ENCODE assay signal across 8 cellular contexts in genomic region chr1:223142795-223143759, GRCh38. TPM values are rescaled to one million over a fixed set of nuclear protein-coding genes. Genes with fewer than 3 reads are reported as not detected.
A peak's percentile ranks its signal among the peaks of the same experiment; 100 is the strongest.
DNase-seq lines count a peak whose midpoint lies in the region; TF ChIP-seq lines count a peak whose summit lies in the region.

Gene TLR5 (minus strand): TSS chr1:223143248. CDS start chr1:223113031, 30,217 bp downstream.

- POLR2A ChIA-PET in SK-N-SH (lab: Yijun Ruan, JAX) = no interaction called here

- H3K4me3 ChIP-seq in HAP-1 (peak within 1 kb of the TSS; percentile 31), MM.1S (ENCODE audit: low read length) (peak within 1 kb of the TSS; percentile 35), SK-N-SH (ENCODE audit: low read depth in 2 of 2, low read length in 1 of 2) (peak within 1 kb of the TSS; percentile 63 to 67), cardiac muscle cell (peak within 1 kb of the TSS; percentile 31), parathyroid adenoma (ENCODE audit: low read depth, low read length) (peak within 1 kb of the TSS; percentile 62), transverse colon (peak within 1 kb of the TSS; percentile 46 to 69 (median 55))

- intact Hi-C loops in transverse colon (cut with DNase I; ENCODE audit: low total_unique reads) = loop anchor here (10.0 kb wide), 1 partner anchor 542 kb away; no protein-coding TSS in a partner anchor

- H3K4me1 ChIP-seq in HAP-1 (peaks cover 4% of the 10 kb centered on the region; the same call in 1 of the 2 replicates), MM.1S (ENCODE audit: low read length) (peaks cover 14% of the 10 kb centered on the region), SK-N-SH (ENCODE audit: control insufficient read depth in 1 of 2, insufficient read depth in 2 of 2, low read depth in 1 of 2, low read length in 1 of 2) (peaks cover 0 to 9% of the 10 kb centered on the region in 2 experiments; a peak in 2 of 4 replicates), cardiac muscle cell (ENCODE audit: low read depth) (peaks cover 26% of the 10 kb centered on the region), parathyroid adenoma (peaks cover 6% of the 10 kb centered on the region), transverse colon (peaks cover 4 to 23% (median 22%) of the 10 kb centered on the region in 4 donors)

- H3K9me3 ChIP-seq in HAP-1 = no peaks in the 10 kb centered on the region
- H3K9me3 ChIP-seq in MM.1S (replicated peaks; ENCODE audit: insufficient read depth, low read length) = no peaks in the 10 kb centered on the region
- no peaks in the 10 kb centered on the region for H3K9me3 ChIP-seq in SK-N-SH
- no peaks in the 10 kb centered on the region for H3K9me3 ChIP-seq in cardiac muscle cell (ENCODE audit: low read depth)
- no peaks in the 10 kb centered on the region for H3K9me3 ChIP-seq in parathyroid adenoma (ENCODE audit: control insufficient read depth, low read length)
- no peaks in the 10 kb centered on the region for H3K9me3 ChIP-seq in transverse colon

- H3K4me2 ChIP-seq in MM.1S (ENCODE audit: low read depth, low read length) = peak within 1 kb of the TSS; percentile 85
- peak within 1 kb of the TSS; percentile 72 for H3K4me2 ChIP-seq in SK-N-SH
- H3K4me2 ChIP-seq in parathyroid adenoma (ENCODE audit: low read length) = peak within 1 kb of the TSS; percentile 93

- H3K9ac ChIP-seq in MM.1S (ENCODE audit: low read length) = peak within 1 kb of the TSS; percentile 62
- peak within 1 kb of the TSS; percentile 41; the same call in 1 of the 2 replicates for H3K9ac ChIP-seq in SK-N-SH
- H3K9ac ChIP-seq in parathyroid adenoma = no peak within 1 kb of the TSS

- H3K79me2 ChIP-seq in MM.1S (ENCODE audit: low read length) (no peaks in the 10 kb centered on the region), SK-N-SH (ENCODE audit: insufficient read depth) (no peaks in the 10 kb centered on the region), parathyroid adenoma (no peaks in the 10 kb centered on the region)

- no peak for TF ChIP-seq EP300 in SK-N-SH (IDR thresholded peaks at IDR 0.05; ENCODE audit: borderline replicate concordance in 1 of 2, low read depth in 1 of 2, low read length in 1 of 2)
- no peak for TF ChIP-seq EP300 in transverse colon (IDR thresholded peaks at IDR 0.05; ENCODE audit: low read depth)

- H3K36me3 ChIP-seq in HAP-1 (replicated peaks) (no peaks in the 10 kb centered on the region), MM.1S (replicated peaks; ENCODE audit: insufficient read depth, low read length) (no peaks in the 10 kb centered on the region), SK-N-SH (replicated peaks in 1 of 2; ENCODE audit: control insufficient read depth in 1 of 2, insufficient read depth in 2 of 2, low read length in 1 of 2) (no peaks in the 10 kb centered on the region), cardiac muscle cell (no peaks in the 10 kb centered on the region), parathyroid adenoma (ENCODE audit: control insufficient read depth, insufficient read depth, low read length) (no peaks in the 10 kb centered on the region), transverse colon (no peaks in the 10 kb centered on the region)

- H4K20me1 ChIP-seq in MM.1S (ENCODE audit: insufficient read depth, low read length) = no peaks in the 10 kb centered on the region
- no peaks in the 10 kb centered on the region for H4K20me1 ChIP-seq in SK-N-SH (ENCODE audit: insufficient read depth)

- no peak for TF ChIP-seq RAD21 in SK-N-SH (IDR thresholded peaks at IDR 0.05; ENCODE audit: low read length)

- WGBS in SK-N-SH (ENCODE audit: low lambda C conversion rate) = 22% methylated on average over 18 of the region's 65 CpGs
- WGBS in transverse colon (ENCODE audit: low coverage in 1 of 2), 2 donors = 9 to 57% methylated on average over 1 to 43 of the region's 65 CpGs

- H3K27ac ChIP-seq in MM.1S (ENCODE audit: low read length) = peak within 1 kb of the TSS; percentile 60
- no peak within 1 kb of the TSS; a peak in 1 of 4 replicates for H3K27ac ChIP-seq in SK-N-SH (ENCODE audit: low read depth in 2 of 2, low read length in 1 of 2)
- peak within 1 kb of the TSS; percentile 91 for H3K27ac ChIP-seq in cardiac muscle cell
- peak within 1 kb of the TSS; percentile 68 for H3K27ac ChIP-seq in parathyroid adenoma
- H3K27ac ChIP-seq in transverse colon = peak within 1 kb of the TSS; percentile 62 to 71 (median 64)

- H3F3A ChIP-seq in MM.1S (ENCODE audit: insufficient read depth, low read length) (peaks cover 13% of the 10 kb centered on the region), SK-N-SH (replicated peaks; ENCODE audit: insufficient read depth) (no peaks in the 10 kb centered on the region)

- DNase-seq in G401 (ENCODE audit: low spot score) (peak; percentile 32), HAP-1 (ENCODE audit: low spot score in 2 of 2) (peak; percentile 80 to 92), MM.1S (peak; percentile 94), SK-N-SH (peak; percentile 90), cardiac muscle cell (ENCODE audit: low read depth in 1 of 2, low spot score in 1 of 2) (peak; percentile 64 to 97), transverse colon (peak; percentile 94)
- peak; percentile 89 for DNase-seq in activated naive CD4-positive, alpha-beta T cell treated with anti-CD3 and anti-CD28 coated beads, Interleukin-2, amount 50 U/mL, for 16 hours

- H3K27me3 ChIP-seq in HAP-1 (ENCODE audit: low read depth) (no peaks in the 10 kb centered on the region), MM.1S (replicated peaks; ENCODE audit: insufficient read depth, low read length) (no peaks in the 10 kb centered on the region), SK-N-SH (ENCODE audit: insufficient read depth) (no peaks in the 10 kb centered on the region), cardiac muscle cell (no peaks in the 10 kb centered on the region), parathyroid adenoma (ENCODE audit: control insufficient read depth, insufficient read depth, low read length) (no peaks in the 10 kb centered on the region), transverse colon (no peaks in the 10 kb centered on the region)

- H2AFZ ChIP-seq in MM.1S (ENCODE audit: low read length) = peak within 1 kb of the TSS; percentile 17
- peak within 1 kb of the TSS; percentile 79; the same call in 1 of the 2 replicates for H2AFZ ChIP-seq in SK-N-SH (ENCODE audit: low read depth)
- peak within 1 kb of the TSS; percentile 91 for H2AFZ ChIP-seq in parathyroid adenoma

- in situ Hi-C loops in G401 (cut with HindIII; ENCODE audit: low sequenced_read_pairs) = no loop called here
- in situ Hi-C loops in HAP-1 (cut with MboI; ENCODE audit: low sequenced_read_pairs) = no loop called here
- in situ Hi-C loops in transverse colon (cut with MboI; ENCODE audit: low pct_ligation_motif_present in 1 of 4, low pct_unique_long_range_greater_than_20kb in 1 of 4, low sequenced_read_pairs in 3 of 4) = no loop called here

- CTCF ChIA-PET in SK-N-SH (lab: Yijun Ruan, JAX) = interaction anchor here (0.6 to 4.8 kb wide), 12 partner anchors 9 to 542 kb away, joined by 3 to 39 read pairs (median 4); no protein-coding TSS in a partner anchor

- TF ChIP-seq CTCF in MM.1S (IDR thresholded peaks at IDR 0.05; ENCODE audit: low read length) (peak; percentile 88), SK-N-SH (IDR thresholded peaks at IDR 0.05) (peak; percentile 73), cardiac muscle cell (IDR thresholded peaks at IDR 0.05; ENCODE audit: low read depth, low read length) (peak; percentile 87), parathyroid adenoma (IDR thresholded peaks at IDR 0.05) (peak; percentile 73), transverse colon (IDR thresholded peaks at IDR 0.05) (peak; percentile 65 to 75 (median 72))

- H3K9me2 ChIP-seq in MM.1S (replicated peaks; ENCODE audit: insufficient read depth, low read length) (no peaks in the 10 kb centered on the region), SK-N-SH (no peaks in the 10 kb centered on the region)

- TF ChIP-seq POLR2A in transverse colon (IDR thresholded peaks at IDR 0.05) = no peak

TF ChIP-seq in SK-N-SH, 30 proteins besides CTCF, POLR2A, EP300 and RAD21:
- peak; percentile 39; the same call in 1 of the 2 replicates for TF ChIP-seq SIN3A (IDR thresholded peaks at IDR 0.05; ENCODE audit: borderline replicate concordance, low read depth, low read length)
- TF ChIP-seq MXI1 (IDR thresholded peaks at IDR 0.05; ENCODE audit: low read depth, low read length) = peak; percentile 54
- TF ChIP-seq SMC3 (IDR thresholded peaks at IDR 0.05; ENCODE audit: low read depth, low read length) = peak; percentile 19; the same call in 1 of the 2 replicates
- no peak for TF ChIP-seq CHD2 (IDR thresholded peaks at IDR 0.05; ENCODE audit: low read length, partially characterized antibody)
- no peak for TF ChIP-seq FOXJ3 (CRISPR knock-in tag; IDR thresholded peaks at IDR 0.05)
- no peak for TF ChIP-seq IRF3 (IDR thresholded peaks at IDR 0.05; ENCODE audit: low read depth, low read length)

RNA-seq across cellular contexts. Expression of gene TLR5, which starts in this region (rescaled TPM):
- total RNA-seq in G401 (2014; rRNA removed; shearing (Covaris generic)) = 1.2 TPM in 1 of 2 replicates, not detected in the other
- polyA plus RNA-seq in SK-N-SH (2012; rRNA removed) (0.02 TPM in 1 of 2 replicates, not detected in the other), cardiac muscle cell (2.0 and 6.7 TPM in 2 replicates)
- polyA plus RNA-seq in SK-N-SH (2012; cell fraction: cytosol; rRNA removed) = 0.01 and 0.22 TPM in 2 replicates
- 0.04 and 0.14 TPM in 2 replicates for polyA plus RNA-seq in SK-N-SH (2012; cell fraction: nucleus; rRNA removed)
- total RNA-seq in cardiac muscle cell (0.74 and 2.1 TPM in 2 replicates), transverse colon (1 to 10 TPM in 3 of 4 donors, not detected in 1; 1.9 to 9.4 (median 3.8) TPM)

Comparison
In these comparisons a context has a peak if more than half of its experiments do, and no peak if none do; other contexts are left out.
1. Peak in DNase-seq, H3K4me3 ChIP-seq, H3K9ac ChIP-seq and H3K4me2 ChIP-seq in SK-N-SH; RNA of the gene not detected or under 1 TPM.
2. DNase-seq: peak in every context shown above with its lines; median percentile 94 in MM.1S; 94 in transverse colon; 90 in SK-N-SH; 89 in activated naive CD4-positive, alpha-beta T cell treated with anti-CD3 and anti-CD28 coated beads, Interleukin-2, amount 50 U/mL, for 16 hours; 86 in HAP-1; 80 in cardiac muscle cell; 32 in G401.
3. H2AFZ ChIP-seq: peak in every context shown above with its lines; median percentile 91 in parathyroid adenoma; 79 in SK-N-SH; 17 in MM.1S.
4. H3K27ac ChIP-seq: peak in MM.1S (single experiment), cardiac muscle cell (single experiment), parathyroid adenoma (single experiment) and transverse colon (4 of 4); none in SK-N-SH (0 of 2).
5. Peak in every context shown above with its lines, with median percentiles within 50 percentile points of each other: H3K4me3 ChIP-seq, H3K4me2 ChIP-seq and CTCF ChIP-seq.